Comparison of ENCODE assay signal across 8 cellular contexts in the genomic region with DNA sequence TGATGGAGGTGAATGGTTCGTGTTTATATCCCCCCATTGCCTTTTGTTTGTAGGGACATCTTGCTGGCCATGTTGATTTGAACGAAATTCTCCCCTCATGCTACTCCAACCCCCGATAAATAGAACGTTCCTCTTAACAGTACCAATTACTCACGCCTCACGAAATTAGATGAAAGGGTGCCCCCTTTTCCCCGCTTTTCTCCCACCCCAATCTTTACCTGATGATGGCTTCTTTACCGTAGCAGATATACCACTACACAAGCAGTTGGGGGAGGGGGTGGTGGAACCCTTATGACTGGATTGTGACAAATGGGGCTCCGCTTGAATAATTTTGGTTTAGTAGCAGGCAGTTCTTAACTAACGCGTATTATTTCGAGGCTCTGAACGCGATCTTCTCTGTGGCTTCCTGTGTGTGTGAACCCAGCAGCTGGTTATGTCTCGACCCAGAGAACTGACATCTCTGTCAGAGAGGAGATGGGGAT. TPM values are rescaled to one million over a fixed set of nuclear protein-coding genes. Genes with fewer than 3 reads are reported as not detected.
DNase-seq lines count a peak whose midpoint lies in the region; ATAC-seq and TF ChIP-seq lines count a peak whose summit lies in the region.

No MANE protein-coding gene starts in this region.

- H3K9ac ChIP-seq in MM.1S (ENCODE audit: low read length) (peak overlapping the region; percentile 79), liver (ENCODE audit: low read depth in 1 of 2, low read length in 2 of 2) (peak overlapping the region; percentile 72 to 80)

- H3K9me2 ChIP-seq in MM.1S (replicated peaks; ENCODE audit: insufficient read depth, low read length): no peaks in the 10 kb centered on the region

- under 1% methylated on average over 15 of the region's 15 CpGs for WGBS in liver

- H3K9me3 Mint-ChIP-seq in CD8-positive, alpha-beta T cell: no peaks in the 10 kb centered on the region
- no peaks in the 10 kb centered on the region for H3K9me3 Mint-ChIP-seq in chondrocyte (ENCODE audit: low read depth)

- CTCF ChIA-PET in CD8-positive, alpha-beta T cell (lab: Charles Lee): no interaction called here

- H3F3A ChIP-seq in MM.1S (ENCODE audit: insufficient read depth, low read length): peaks cover 3% of the 10 kb centered on the region

- peak; percentile 20 to 77 (median 59) for DNase-seq in CD8-positive, alpha-beta T cell
- peak; percentile 70 for DNase-seq in MM.1S
- peak; percentile 18 to 47 (median 26) for DNase-seq in activated CD4-positive, CD25-positive, alpha-beta regulatory T cell (lab: John Stamatoyannopoulos, UW)
- DNase-seq in chondrocyte (ENCODE audit: low spot score): no peak
- peak; percentile 56 to 70 for DNase-seq in stimulated activated CD4-positive, alpha-beta T cell treated with anti-CD3 and anti-CD28 coated beads, Interleukin-4, amount 100 ng/mL, for 48 hours (ENCODE audit: low read depth in 2 of 2)
- no peak for DNase-seq in cerebellar nuclear complex (lab: John Stamatoyannopoulos, UW)

- peaks cover 42% of the 10 kb centered on the region for H3K4me1 ChIP-seq in CD8-positive, alpha-beta T cell (ENCODE audit: insufficient read depth, low read length)
- H3K4me1 ChIP-seq in MM.1S (ENCODE audit: low read length) (peaks cover 13% of the 10 kb centered on the region), liver (ENCODE audit: control insufficient read depth in 4 of 4, insufficient read depth in 4 of 4, low read length in 3 of 4) (peaks cover 3 to 29% (median 22%) of the 10 kb centered on the region in 4 donors)

- H4K20me1 ChIP-seq in MM.1S (ENCODE audit: insufficient read depth, low read length): 0 out of 2 replicates have a peak, but pooled peaks cover 12% of the 10 kb centered on the region

- H3K4me3 Mint-ChIP-seq in CD8-positive, alpha-beta T cell: peak overlapping the region; percentile 95
- peak overlapping the region; percentile 87 for H3K4me3 Mint-ChIP-seq in chondrocyte (ENCODE audit: unreplicated experiment)

- H3K4me1 Mint-ChIP-seq in CD8-positive, alpha-beta T cell (ENCODE audit: low read depth): peaks cover 55% of the 10 kb centered on the region
- peaks cover 35% of the 10 kb centered on the region for H3K4me1 Mint-ChIP-seq in chondrocyte (ENCODE audit: low read depth)

- H3K4me3 ChIP-seq in CD8-positive, alpha-beta T cell (ENCODE audit: low read depth, low read length): peak overlapping the region; percentile 84
- peak overlapping the region; percentile 80 for H3K4me3 ChIP-seq in MM.1S (ENCODE audit: low read length)
- H3K4me3 ChIP-seq in liver (ENCODE audit: low read depth in 1 of 3, low read length in 3 of 3): peak overlapping the region; percentile 87 to 95 (median 93)

- peak; percentile 49 for ATAC-seq in CD8-positive, alpha-beta T cell
- ATAC-seq in GM21528 (IDR thresholded peaks at IDR 0.05; ENCODE audit: low FRiP score, unreplicated experiment): peak; percentile 37

- no peak for TF ChIP-seq RAD21 in liver (IDR thresholded peaks at IDR 0.05)

- H3K9me3 ChIP-seq in CD8-positive, alpha-beta T cell (ENCODE audit: low read length): no peaks in the 10 kb centered on the region
- H3K9me3 ChIP-seq in MM.1S (replicated peaks; ENCODE audit: insufficient read depth, low read length): no peaks in the 10 kb centered on the region
- no peaks in the 10 kb centered on the region for H3K9me3 ChIP-seq in liver (ENCODE audit: control insufficient read depth in 4 of 4, low read length in 3 of 4)

- no peak for TF ChIP-seq CTCF in CD8-positive, alpha-beta T cell (IDR thresholded peaks at IDR 0.05)
- no peak for TF ChIP-seq CTCF in MM.1S (IDR thresholded peaks at IDR 0.05; ENCODE audit: low read length)
- TF ChIP-seq CTCF in chondrocyte (IDR thresholded peaks at IDR 0.05): no peak
- no peak for TF ChIP-seq CTCF in liver (IDR thresholded peaks at IDR 0.05; ENCODE audit: low read depth, low read length, missing input control)

- peaks cover 15% of the 10 kb centered on the region for H3K36me3 Mint-ChIP-seq in CD8-positive, alpha-beta T cell
- no peaks in the 10 kb centered on the region for H3K36me3 Mint-ChIP-seq in chondrocyte (ENCODE audit: low read depth)

- H3K79me2 ChIP-seq in MM.1S (ENCODE audit: low read length): peaks cover 61% of the 10 kb centered on the region

- H3K27ac Mint-ChIP-seq in CD8-positive, alpha-beta T cell: peak overlapping the region; percentile 96
- H3K27ac Mint-ChIP-seq in chondrocyte (ENCODE audit: unreplicated experiment): peak overlapping the region; percentile 96

- no peaks in the 10 kb centered on the region for H3K27me3 Mint-ChIP-seq in CD8-positive, alpha-beta T cell (ENCODE audit: low read depth)
- no peaks in the 10 kb centered on the region for H3K27me3 Mint-ChIP-seq in chondrocyte (ENCODE audit: low read depth)

- H3K27ac ChIP-seq in CD8-positive, alpha-beta T cell (ENCODE audit: low read depth, low read length): peak overlapping the region; percentile 85
- H3K27ac ChIP-seq in MM.1S (ENCODE audit: low read length) (peak overlapping the region; percentile 4; the same call in 1 of the 2 replicates), liver (ENCODE audit: low read depth in 1 of 2, low read length in 2 of 2) (peak overlapping the region; percentile 87 to 96)

- intact Hi-C loops in CD8-positive, alpha-beta T cell (cut with DNase I, micrococcal nuclease): loop anchor here (2.0 to 10.0 kb wide), 5 partner anchors 37 to 1400 kb away; a partner anchor contains a TSS

- peak overlapping the region; percentile 74 for H3K4me2 ChIP-seq in MM.1S (ENCODE audit: low read depth, low read length)

- H2AFZ ChIP-seq in MM.1S (ENCODE audit: low read length): no peak overlapping the region

- H3K27me3 ChIP-seq in CD8-positive, alpha-beta T cell (ENCODE audit: insufficient read depth, low read length): no peaks in the 10 kb centered on the region
- H3K27me3 ChIP-seq in MM.1S (replicated peaks; ENCODE audit: insufficient read depth, low read length): no peaks in the 10 kb centered on the region
- H3K27me3 ChIP-seq in liver (ENCODE audit: control insufficient read depth in 4 of 4, insufficient read depth in 4 of 4, low read length in 3 of 4): no peaks in the 10 kb centered on the region

- no peaks in the 10 kb centered on the region for H3K36me3 ChIP-seq in CD8-positive, alpha-beta T cell (ENCODE audit: insufficient read depth, low read length)
- H3K36me3 ChIP-seq in MM.1S (replicated peaks; ENCODE audit: insufficient read depth, low read length): no peaks in the 10 kb centered on the region
- no peaks in the 10 kb centered on the region for H3K36me3 ChIP-seq in liver (ENCODE audit: control insufficient read depth in 4 of 4, insufficient read depth in 3 of 4, low read depth in 1 of 4, low read length in 3 of 4)

- POLR2A ChIA-PET in CD8-positive, alpha-beta T cell (lab: Charles Lee): interaction anchor here (0.7 to 2.2 kb wide), 10 partner anchors 9 to 222 kb away, joined by 3 to 15 read pairs (median 4); a partner anchor contains a TSS

TF ChIP-seq in liver, 16 proteins besides CTCF, POLR2A, EP300 and RAD21:
- no peak for TF ChIP-seq EGR1 (IDR thresholded peaks at IDR 0.05; ENCODE audit: low read depth in 2 of 2)
- TF ChIP-seq, protein P1, sequence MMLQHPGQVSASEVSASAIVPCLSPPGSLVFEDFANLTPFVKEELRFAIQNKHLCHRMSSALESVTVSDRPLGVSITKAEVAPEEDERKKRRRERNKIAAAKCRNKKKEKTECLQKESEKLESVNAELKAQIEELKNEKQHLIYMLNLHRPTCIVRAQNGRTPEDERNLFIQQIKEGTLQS (IDR thresholded peaks at IDR 0.05): no peak
- TF ChIP-seq FOXA2 (IDR thresholded peaks at IDR 0.05): no peak
- TF ChIP-seq, protein P2, sequence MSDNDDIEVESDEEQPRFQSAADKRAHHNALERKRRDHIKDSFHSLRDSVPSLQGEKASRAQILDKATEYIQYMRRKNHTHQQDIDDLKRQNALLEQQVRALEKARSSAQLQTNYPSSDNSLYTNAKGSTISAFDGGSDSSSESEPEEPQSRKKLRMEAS (IDR thresholded peaks at IDR 0.05): no peak
- TF ChIP-seq, protein P3, sequence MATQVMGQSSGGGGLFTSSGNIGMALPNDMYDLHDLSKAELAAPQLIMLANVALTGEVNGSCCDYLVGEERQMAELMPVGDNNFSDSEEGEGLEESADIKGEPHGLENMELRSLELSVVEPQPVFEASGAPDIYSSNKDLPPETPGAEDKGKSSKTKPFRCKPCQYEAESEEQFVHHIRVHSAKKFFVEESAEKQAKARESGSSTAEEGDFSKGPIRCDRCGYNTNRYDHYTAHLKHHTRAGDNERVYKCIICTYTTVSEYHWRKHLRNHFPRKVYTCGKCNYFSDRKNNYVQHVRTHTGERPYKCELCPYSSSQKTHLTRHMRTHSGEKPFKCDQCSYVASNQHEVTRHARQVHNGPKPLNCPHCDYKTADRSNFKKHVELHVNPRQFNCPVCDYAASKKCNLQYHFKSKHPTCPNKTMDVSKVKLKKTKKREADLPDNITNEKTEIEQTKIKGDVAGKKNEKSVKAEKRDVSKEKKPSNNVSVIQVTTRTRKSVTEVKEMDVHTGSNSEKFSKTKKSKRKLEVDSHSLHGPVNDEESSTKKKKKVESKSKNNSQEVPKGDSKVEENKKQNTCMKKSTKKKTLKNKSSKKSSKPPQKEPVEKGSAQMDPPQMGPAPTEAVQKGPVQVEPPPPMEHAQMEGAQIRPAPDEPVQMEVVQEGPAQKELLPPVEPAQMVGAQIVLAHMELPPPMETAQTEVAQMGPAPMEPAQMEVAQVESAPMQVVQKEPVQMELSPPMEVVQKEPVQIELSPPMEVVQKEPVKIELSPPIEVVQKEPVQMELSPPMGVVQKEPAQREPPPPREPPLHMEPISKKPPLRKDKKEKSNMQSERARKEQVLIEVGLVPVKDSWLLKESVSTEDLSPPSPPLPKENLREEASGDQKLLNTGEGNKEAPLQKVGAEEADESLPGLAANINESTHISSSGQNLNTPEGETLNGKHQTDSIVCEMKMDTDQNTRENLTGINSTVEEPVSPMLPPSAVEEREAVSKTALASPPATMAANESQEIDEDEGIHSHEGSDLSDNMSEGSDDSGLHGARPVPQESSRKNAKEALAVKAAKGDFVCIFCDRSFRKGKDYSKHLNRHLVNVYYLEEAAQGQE (IDR thresholded peaks at IDR 0.05): no peak
- TF ChIP-seq HNF4G (IDR thresholded peaks at IDR 0.05): no peak
- no peak for TF ChIP-seq SP1 (IDR thresholded peaks at IDR 0.05)
- no peak for TF ChIP-seq YY1 (IDR thresholded peaks at IDR 0.05)
TF ChIP-seq in liver: peak in this region for 0.

RNA-seq across cellular contexts. Expression of a gene that starts 1.1 kb away (rescaled TPM):
- 10 to 100 TPM; 73.9 to 78.5 TPM for total RNA-seq in CD8-positive, alpha-beta T cell
- total RNA-seq in chondrocyte (30.8 to 39.1 TPM (median 32.6 TPM) in 3 replicates), liver (10 to 100 TPM; 10.6 to 15.9 TPM)
- polyA plus RNA-seq in liver: 10 to 100 TPM in 1 of 2 donors, 1 to 10 TPM in 1; 5.6 to 18.8 TPM

Comparison
In these comparisons a context has a peak if more than half of its experiments do, and no peak if none do; other contexts are left out.
1. DNase-seq: peak in CD8-positive, alpha-beta T cell (7 of 7), MM.1S (single experiment), activated CD4-positive, CD25-positive, alpha-beta regulatory T cell (4 of 4) and stimulated activated CD4-positive, alpha-beta T cell treated with anti-CD3 and anti-CD28 coated beads, Interleukin-4, amount 100 ng/mL, for 48 hours (2 of 2); none in chondrocyte (single experiment) and cerebellar nuclear complex (0 of 2).
2. H3K27ac ChIP-seq: peak in every context shown above with its lines; median percentile 92 in liver; 85 in CD8-positive, alpha-beta T cell; 4 in MM.1S.
3. Peak in every context shown above with its lines, with median percentiles within 50 percentile points of each other: H3K4me3 ChIP-seq.